In genomic region chr6:135106611-135107010, GRCh38 we compare ENCODE assay signal across 29 cellular contexts.
"Had no signal": no experiment of that assay in that cellular context is flagged by ENCODE, and none has a peak within 500 bp of the region (broad histone marks: within the 10 kb centered on the region; RNA-seq: fewer than 3 reads in every experiment).

No MANE protein-coding gene starts in this region.

- H3K4me1 ChIP-seq: adrenal gland, body of pancreas, colonic mucosa, esophagus squamous epithelium had no signal

- H3K27me3 ChIP-seq: body of pancreas, colonic mucosa, esophagus squamous epithelium had no signal

- DNase-seq: activated CD4-positive, alpha-beta memory T cell treated with anti-CD3 and anti-CD28 coated beads for 36 hours; activated CD4-positive, alpha-beta T cell treated with anti-CD3 and anti-CD28 coated beads for 36 hours; activated CD4-positive, alpha-beta T cell treated with anti-CD3 and anti-CD28 coated beads, Interleukin-2, amount 10 ng/mL, durations not matched to agents 24 days and 14 days; activated CD4-positive, CD25-positive, alpha-beta regulatory T cell; activated CD4-positive, CD25-positive, alpha-beta regulatory T cell treated with anti-CD3 and anti-CD28 coated beads, Interleukin-2, amount 50 U/mL, for 72 hours; activated CD8-positive, alpha-beta memory T cell treated with anti-CD3 and anti-CD28 coated beads, Interleukin-2, amount 10 ng/mL, durations not matched to agents 7 days and 5 days; activated CD8-positive, alpha-beta memory T cell treated with anti-CD3 and anti-CD28 coated beads, Interleukin-2, amount 50 U/mL, for 48 hours; activated CD8-positive, alpha-beta T cell treated with anti-CD3 and anti-CD28 coated beads, Interleukin-2, amount 10 ng/mL, durations not matched to agents 7 days and 5 days; activated gamma-delta T cell; activated naive CD4-positive, alpha-beta T cell; activated naive CD4-positive, alpha-beta T cell treated with anti-CD3 and anti-CD28 coated beads, Interleukin-2, amount 10 ng/mL, durations not matched to agents 7 days and 5 days; activated naive CD8-positive, alpha-beta T cell treated with anti-CD3 and anti-CD28 coated beads, Interleukin-2, amount 50 U/mL, for 24 hours; activated T-cell treated with anti-CD3 and anti-CD28 coated beads for 4 hours; activated T-cell treated with anti-CD3 and anti-CD28 coated beads, Interleukin-2, amount 50 U/mL, for 24 hours; activated T-cell treated with anti-CD3 and anti-CD28 coated beads, Interleukin-2, amount 50 U/mL, for 72 hours; adrenal gland; amygdala; aorta; body of pancreas; colonic mucosa; effector CD8-positive, alpha-beta T cell; esophagus squamous epithelium; head of caudate nucleus; T-helper 2 cell had no signal

- H3K27ac ChIP-seq: adrenal gland, body of pancreas, colonic mucosa, epithelial cell of prostate, esophagus squamous epithelium had no signal

- FAIRE-seq: endometrium, endothelial cell of umbilical vein, frontal cortex had no signal

- H3K36me3 ChIP-seq: adrenal gland, colonic mucosa, esophagus squamous epithelium had no signal

- H3K9me3 ChIP-seq: adrenal gland, body of pancreas, colonic mucosa, esophagus squamous epithelium had no signal

- H3K4me3 ChIP-seq: adrenal gland, body of pancreas, colonic mucosa, esophagus squamous epithelium had no signal

- ATAC-seq: activated CD4-positive, alpha-beta T cell treated with anti-CD3 and anti-CD28 coated beads for 36 hours; activated CD8-positive, alpha-beta memory T cell treated with anti-CD3 and anti-CD28 coated beads, Interleukin-2, amount 10 ng/mL, durations not matched to agents 7 days and 5 days; activated CD8-positive, alpha-beta T cell treated with anti-CD3 and anti-CD28 coated beads, Interleukin-2, amount 10 ng/mL, durations not matched to agents 7 days and 5 days; activated naive CD4-positive, alpha-beta T cell treated with anti-CD3 and anti-CD28 coated beads, Interleukin-2, amount 50 U/mL, for 72 hours; activated naive CD8-positive, alpha-beta T cell treated with anti-CD3 and anti-CD28 coated beads, Interleukin-2, amount 50 U/mL, for 24 hours; activated T-cell treated with anti-CD3 and anti-CD28 coated beads, Interleukin-2, amount 50 U/mL, for 72 hours; body of pancreas had no signal
